Comparison of ENCODE assay signal across 8 cellular contexts in genomic region chr5:35012365-35012764, GRCh38. TPM values are rescaled to one million over a fixed set of nuclear protein-coding genes. Genes with fewer than 3 reads are reported as not detected.
"Had no signal": no experiment of that assay in that cellular context is flagged by ENCODE, and none has a peak within 500 bp of the region (broad histone marks: within the 10 kb centered on the region; RNA-seq: fewer than 3 reads in every experiment).

No MANE protein-coding gene starts in this region.

- H3K4me3 ChIP-seq: K562 had no signal

- DNase-seq: IMR-90, KBM-7 had no signal

- H3K27ac ChIP-seq: HL-60 had no signal

- ATAC-seq: HepG2, K562 had no signal

RNA-seq across cellular contexts. Expression of gene AGXT2, which starts 35.4 kb away (rescaled TPM):
- total RNA-seq: HT-29, HT1080, IMR-90, K562 had no signal
- polyA plus RNA-seq: IgD-negative memory B cell, IMR-90, K562 had no signal
